ENCODE assay signal across 11 cellular contexts in genomic region chr3:159824341-159824740, GRCh38. TPM values are rescaled to one million over a fixed set of nuclear protein-coding genes. Genes with fewer than 3 reads are reported as not detected.
DNase-seq lines count a peak whose midpoint lies in the region; ATAC-seq and TF ChIP-seq lines count a peak whose summit lies in the region.
"Had no signal": no experiment of that assay in that cellular context is flagged by ENCODE, and none has a peak within 500 bp of the region (broad histone marks: within the 10 kb centered on the region; RNA-seq: fewer than 3 reads in every experiment).

No MANE protein-coding gene starts in this region.

- H2AK5ac ChIP-seq in H9 (ENCODE audit: insufficient read length, low read length) (no peak overlapping the region), mesendoderm (ENCODE audit: low read length) (no peak overlapping the region)

- H3K18ac ChIP-seq in H9 (ENCODE audit: insufficient read length, low read depth, low read length) (no peak overlapping the region), mesendoderm (ENCODE audit: low read length) (no peak overlapping the region)

- H3K4me2 ChIP-seq in H9 (ENCODE audit: insufficient read depth, insufficient read length, low read length) (no peak overlapping the region), mesendoderm (ENCODE audit: low read length) (no peak overlapping the region)

- peak overlapping the region in 1 of 2 donors; percentile 53 for H3K27ac ChIP-seq in right atrium auricular region
- H3K27ac ChIP-seq in left lung, result no peak overlapping the region
- H3K27ac ChIP-seq in H9 (ENCODE audit: insufficient read length, low read depth, low read length), result no peak overlapping the region
- no peak overlapping the region for H3K27ac ChIP-seq in mesendoderm (ENCODE audit: low read depth, low read length)
- H3K27ac ChIP-seq in tibial artery, result no peak overlapping the region

- no peaks in the 10 kb centered on the region for H3K23me2 ChIP-seq in H9 (ENCODE audit: insufficient read length, low read depth, low read length, poor library complexity, severe bottlenecking)

- no peak overlapping the region for H3K4me3 ChIP-seq in right atrium auricular region
- H3K4me3 ChIP-seq in left lung, result no peak overlapping the region
- no peak overlapping the region for H3K4me3 ChIP-seq in mesendoderm (ENCODE audit: low read length)
- no peak overlapping the region for H3K4me3 ChIP-seq in tibial artery

- H2BK20ac ChIP-seq in H9 (ENCODE audit: low read depth, low read length, poor library complexity, severe bottlenecking), result no peak overlapping the region

- no peaks in the 10 kb centered on the region for H3K36me3 Mint-ChIP-seq in H9 (ENCODE audit: insufficient read depth in 1 of 3, low read depth in 3 of 3)
- H3K36me3 Mint-ChIP-seq: activated CD8-positive, alpha-beta memory T cell treated with anti-CD3 and anti-CD28 coated beads, Interleukin-2, amount 10 ng/mL, durations not matched to agents 7 days and 5 days had no signal

- H3K27me3 Mint-ChIP-seq in H9 (ENCODE audit: low read depth), result no peaks in the 10 kb centered on the region

- H2BK15ac ChIP-seq in H9 (ENCODE audit: low read depth, low read length) (no peak overlapping the region), mesendoderm (replicated peaks; ENCODE audit: low read depth) (no peak overlapping the region)

- H2BK5ac ChIP-seq in H9 (ENCODE audit: insufficient read length, low read length), result no peak overlapping the region
- no peak overlapping the region for H2BK5ac ChIP-seq in mesendoderm (ENCODE audit: low read length)

- intact Hi-C loops in Right ventricle myocardium superior (cut with DNase I), result no loop called here
- intact Hi-C loops in left lung (cut with DNase I), result no loop called here
- intact Hi-C loops in tibial artery (cut with DNase I; ENCODE audit: low total_unique reads), result no loop called here

- no CpG with 5 or more reads among the region's 2 CpGs for WGBS in H9 (ENCODE audit: extremely low coverage, insufficient read length, low lambda C conversion rate)
- WGBS in mesendoderm (ENCODE audit: extremely low coverage, insufficient coverage, low lambda C conversion rate), result no CpG with 5 or more reads among the region's 2 CpGs

- H2AFZ ChIP-seq in H9 (ENCODE audit: low read length), result no peak overlapping the region

- ATAC-seq in Right ventricle myocardium superior (ENCODE audit: poor library complexity) (peak; percentile 83), left lung (peak; percentile 68)
- ATAC-seq: activated CD8-positive, alpha-beta memory T cell treated with anti-CD3 and anti-CD28 coated beads, Interleukin-2, amount 10 ng/mL, durations not matched to agents 7 days and 5 days had no signal

- H3K56ac ChIP-seq in H9 (ENCODE audit: insufficient read length, low read depth, low read length) (no peak overlapping the region), mesendoderm (ENCODE audit: low read length) (no peak overlapping the region)

- TF ChIP-seq CTCF in right atrium auricular region (IDR thresholded peaks at IDR 0.05), result no peak
- TF ChIP-seq CTCF in left lung (IDR thresholded peaks at IDR 0.05), result no peak
- no peak for TF ChIP-seq CTCF in H9 (conservative IDR thresholded peaks at IDR 0.05)
- no peak for TF ChIP-seq CTCF in tibial artery (IDR thresholded peaks at IDR 0.05)

- H3K79me2 ChIP-seq in H9 (ENCODE audit: insufficient read depth, low read length), result no peaks in the 10 kb centered on the region
- no peaks in the 10 kb centered on the region for H3K79me2 ChIP-seq in mesendoderm (ENCODE audit: control insufficient read depth, insufficient read depth, low read length)

- no peaks in the 10 kb centered on the region for H3K27me3 ChIP-seq in right atrium auricular region
- H3K27me3 ChIP-seq in left lung, result no peaks in the 10 kb centered on the region
- H3K27me3 ChIP-seq in H9 (ENCODE audit: insufficient read depth, low read length), result no peaks in the 10 kb centered on the region
- no peaks in the 10 kb centered on the region for H3K27me3 ChIP-seq in mesendoderm (ENCODE audit: insufficient read depth, low read length, poor library complexity)
- H3K27me3 ChIP-seq in tibial artery, result no peaks in the 10 kb centered on the region

- DNase-seq in Right ventricle myocardium superior (no peak), right atrium auricular region (ENCODE audit: low spot score) (no peak), cerebellar cortex (ENCODE audit: low spot score) (peak; percentile 53), left lung (no peak), OCI-M1 (lab: John Stamatoyannopoulos, UW) (no peak), H9 (no peak), mesendoderm (no peak), tibial artery (no peak)
- DNase-seq: activated CD8-positive, alpha-beta memory T cell treated with anti-CD3 and anti-CD28 coated beads, Interleukin-2, amount 10 ng/mL, durations not matched to agents 7 days and 5 days; NCI-H774; stimulated activated CD4-positive, alpha-beta T cell treated with anti-CD3 and anti-CD28 coated beads, Interleukin-12 subunit alpha, Interleukin-12 subunit beta, amount 100 ng/mL, for 4 hours had no signal

- no peaks in the 10 kb centered on the region for H3K9me3 ChIP-seq in right atrium auricular region
- H3K9me3 ChIP-seq in left lung, result no peaks in the 10 kb centered on the region
- H3K9me3 ChIP-seq in H9 (ENCODE audit: control insufficient read depth, low read depth, low read length), result no peaks in the 10 kb centered on the region
- no peaks in the 10 kb centered on the region for H3K9me3 ChIP-seq in tibial artery

- H3K9ac ChIP-seq in H9 (ENCODE audit: extremely low read depth, insufficient read length, low read length) (no peak overlapping the region), mesendoderm (ENCODE audit: low read length) (no peak overlapping the region)

- no peak overlapping the region for H3K27ac Mint-ChIP-seq in H9
- H3K27ac Mint-ChIP-seq: activated CD8-positive, alpha-beta memory T cell treated with anti-CD3 and anti-CD28 coated beads, Interleukin-2, amount 10 ng/mL, durations not matched to agents 7 days and 5 days had no signal

- H2BK120ac ChIP-seq in H9 (ENCODE audit: low read depth, low read length, poor library complexity, severe bottlenecking) (no peak overlapping the region), mesendoderm (ENCODE audit: low read depth, low read length) (no peak overlapping the region)

- no peak overlapping the region for H2BK12ac ChIP-seq in H9 (ENCODE audit: insufficient read length, low read depth, low read length)

- H3K36me3 ChIP-seq in right atrium auricular region (no peaks in the 10 kb centered on the region), left lung (no peaks in the 10 kb centered on the region), mesendoderm (ENCODE audit: control insufficient read depth, insufficient read depth, low read length) (no peaks in the 10 kb centered on the region), tibial artery (no peaks in the 10 kb centered on the region)

- no peak overlapping the region for H3K14ac ChIP-seq in H9 (ENCODE audit: insufficient read depth, low read length)

- no peaks in the 10 kb centered on the region for H3K79me1 ChIP-seq in H9 (ENCODE audit: insufficient read depth, low read depth, low read length, poor library complexity, severe bottlenecking)
- H3K79me1 ChIP-seq in mesendoderm (ENCODE audit: low read length), result peaks cover 3% of the 10 kb centered on the region

- no peak overlapping the region for H3K23ac ChIP-seq in H9 (ENCODE audit: insufficient read length, low read depth, low read length)
- no peak overlapping the region for H3K23ac ChIP-seq in mesendoderm (ENCODE audit: low read length)

- H3K4me1 ChIP-seq in right atrium auricular region (peaks cover 0 to 22% of the 10 kb centered on the region in 2 donors), left lung (peaks cover 4 to 15% of the 10 kb centered on the region in 2 donors), H9 (ENCODE audit: insufficient read depth, low read length) (no peaks in the 10 kb centered on the region), mesendoderm (ENCODE audit: control insufficient read depth, low read depth, low read length) (no peaks in the 10 kb centered on the region), tibial artery (peaks cover 0 to 78% (median 18%) of the 10 kb centered on the region in 4 donors)

- H3K4me1 Mint-ChIP-seq in H9, result no peaks in the 10 kb centered on the region; a peak in 1 of 4 replicates
- H3K4me1 Mint-ChIP-seq: activated CD8-positive, alpha-beta memory T cell treated with anti-CD3 and anti-CD28 coated beads, Interleukin-2, amount 10 ng/mL, durations not matched to agents 7 days and 5 days had no signal

- H3K4ac ChIP-seq in H9 (ENCODE audit: low read depth, low read length) (no peak overlapping the region), mesendoderm (ENCODE audit: low read depth, low read length) (no peak overlapping the region)

- no peaks in the 10 kb centered on the region for H4K20me1 ChIP-seq in H9 (ENCODE audit: control insufficient read depth, insufficient read depth, insufficient read length)

- no peak overlapping the region for H3K4me3 Mint-ChIP-seq in H9
- H3K4me3 Mint-ChIP-seq: activated CD8-positive, alpha-beta memory T cell treated with anti-CD3 and anti-CD28 coated beads, Interleukin-2, amount 10 ng/mL, durations not matched to agents 7 days and 5 days had no signal

- H3T11ph ChIP-seq in H9 (ENCODE audit: low read length), result no peak overlapping the region

- no peaks in the 10 kb centered on the region for H3K9me3 Mint-ChIP-seq in H9

- H4K5ac ChIP-seq in H9 (ENCODE audit: insufficient read length, low read depth, low read length), result no peak overlapping the region
- H4K5ac ChIP-seq in mesendoderm (ENCODE audit: low read length), result no peak overlapping the region

- no peak overlapping the region for H4K91ac ChIP-seq in H9 (ENCODE audit: insufficient read length, low read depth, low read length)

- H4K8ac ChIP-seq in H9 (replicated peaks; ENCODE audit: insufficient read length, low read depth, low read length) (no peak overlapping the region), mesendoderm (ENCODE audit: low read depth, low read length) (no peak overlapping the region)

RNA-seq across cellular contexts. Expression of gene SCHIP1, which starts 15.3 kb away (rescaled TPM):
- 56.2 TPM for total RNA-seq in Right ventricle myocardium superior
- total RNA-seq in right atrium auricular region, result 10 to 100 TPM; 88.7 to 96.5 TPM
- 1 to 10 TPM; 5.8 to 6.2 TPM for total RNA-seq in left lung
- 2.0 and 2.3 TPM in 2 replicates for total RNA-seq in H9 (2021)
- polyA plus RNA-seq in mesendoderm (2013, experiment 1 of 2), result 6.3 TPM
- polyA plus RNA-seq in mesendoderm (2013, experiment 2 of 2), result 7.4 TPM
